28 cellular contexts compared by ENCODE assay signal in the genomic region with DNA sequence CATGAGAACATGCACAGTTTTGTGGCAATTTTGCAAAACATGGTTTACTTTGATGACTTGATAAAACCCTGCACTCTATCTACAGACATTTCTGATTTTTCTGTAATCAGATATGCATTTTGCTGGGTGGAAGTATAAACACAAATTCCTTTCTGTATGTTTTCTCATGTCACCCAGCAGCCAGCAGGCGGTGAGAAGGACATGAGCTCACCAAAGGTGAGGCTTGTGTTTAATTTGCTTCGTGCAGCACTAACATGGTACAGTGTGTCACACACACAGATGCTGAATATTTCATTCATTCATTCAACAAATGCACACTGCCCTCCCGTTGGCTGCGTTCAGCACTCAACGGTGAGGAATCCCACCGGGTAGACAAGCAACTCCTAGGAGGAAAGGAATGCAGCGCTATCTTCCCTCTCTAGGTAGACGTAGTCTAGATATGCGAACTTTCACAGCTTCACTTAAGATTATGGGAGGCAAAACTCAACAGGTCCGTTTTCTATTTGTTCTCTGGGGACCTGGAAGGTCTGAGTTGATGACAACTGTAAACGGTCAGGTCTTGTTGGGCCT.
DNase-seq lines count a peak whose midpoint lies in the region; ATAC-seq and TF ChIP-seq lines count a peak whose summit lies in the region.
"Had no signal": no experiment of that assay in that cellular context is flagged by ENCODE, and none has a peak within 500 bp of the region (broad histone marks: within the 10 kb centered on the region; RNA-seq: fewer than 3 reads in every experiment).

No MANE protein-coding gene starts in this region.

- H3K4me1 Mint-ChIP-seq in endodermal cell: peaks cover 36% of the 10 kb centered on the region

- no peak overlapping the region for H3K4ac ChIP-seq in trophoblast cell (ENCODE audit: low read depth, low read length)

- no peak overlapping the region for H2BK12ac ChIP-seq in trophoblast cell (ENCODE audit: low read length)

- no peak overlapping the region for H3K4me3 ChIP-seq in endodermal cell (ENCODE audit: low read length)
- no peak overlapping the region for H3K4me3 ChIP-seq in trophoblast cell (ENCODE audit: low read depth, low read length)
- H3K4me3 ChIP-seq in hepatocyte: no peak overlapping the region
- H3K4me3 ChIP-seq: A549, GM12878, SJCRH30, upper lobe of left lung had no signal

- WGBS in endodermal cell (ENCODE audit: insufficient coverage in 1 of 2, insufficient read length in 1 of 2), 2 experiments: 54 to 57% methylated on average over 8 to 11 of the region's 11 CpGs
- no CpG with 5 or more reads among the region's 11 CpGs for WGBS in trophoblast cell (ENCODE audit: extremely low coverage, insufficient coverage, insufficient read length)
- WGBS in hepatocyte (ENCODE audit: low lambda C conversion rate, missing lambda C conversion rate): 53% methylated on average over 11 of the region's 11 CpGs

- no peak overlapping the region for H3K27ac Mint-ChIP-seq in endodermal cell
- H3K27ac Mint-ChIP-seq: activated CD4-positive, alpha-beta T cell treated with anti-CD3 and anti-CD28 coated beads for 36 hours; activated naive CD8-positive, alpha-beta T cell treated with anti-CD3 and anti-CD28 coated beads, Interleukin-2, amount 50 U/mL, for 24 hours; B cell had no signal

- no peaks in the 10 kb centered on the region for H3K9me2 ChIP-seq in hepatocyte (replicated peaks; ENCODE audit: insufficient read depth)

- H3K27ac ChIP-seq in endodermal cell (ENCODE audit: low read depth, low read length) (no peak overlapping the region), trophoblast cell (ENCODE audit: low read depth, low read length) (no peak overlapping the region), hepatocyte (no peak overlapping the region)
- H3K27ac ChIP-seq: A549, foreskin keratinocyte, SJCRH30, upper lobe of left lung had no signal

- H2AFZ ChIP-seq in trophoblast cell (ENCODE audit: insufficient read depth, low read length, poor library complexity): no peak overlapping the region
- no peak overlapping the region for H2AFZ ChIP-seq in hepatocyte

- H4K12ac ChIP-seq in trophoblast cell (ENCODE audit: low read depth, low read length): no peak overlapping the region

- no peak overlapping the region for H2AK5ac ChIP-seq in trophoblast cell (ENCODE audit: low read length)

- no peaks in the 10 kb centered on the region for H3K9me3 Mint-ChIP-seq in endodermal cell
- H3K9me3 Mint-ChIP-seq: activated naive CD8-positive, alpha-beta T cell treated with anti-CD3 and anti-CD28 coated beads, Interleukin-2, amount 50 U/mL, for 24 hours had no signal

- no peak overlapping the region for H2BK120ac ChIP-seq in trophoblast cell (ENCODE audit: insufficient read depth, low read length, poor library complexity)

- no peak overlapping the region for H3K4me3 Mint-ChIP-seq in endodermal cell
- H3K4me3 Mint-ChIP-seq: activated CD4-positive, alpha-beta T cell treated with anti-CD3 and anti-CD28 coated beads for 36 hours; activated naive CD8-positive, alpha-beta T cell treated with anti-CD3 and anti-CD28 coated beads, Interleukin-2, amount 50 U/mL, for 24 hours; B cell had no signal

- H3K23ac ChIP-seq in trophoblast cell (ENCODE audit: low read length): no peak overlapping the region

- H3K79me2 ChIP-seq in trophoblast cell (ENCODE audit: control insufficient read depth, insufficient read depth, low read length, poor library complexity) (no peaks in the 10 kb centered on the region), hepatocyte (no peaks in the 10 kb centered on the region)

- no peaks in the 10 kb centered on the region for H4K20me1 ChIP-seq in hepatocyte (ENCODE audit: insufficient read depth, poor library complexity, severe bottlenecking)

- no peaks in the 10 kb centered on the region for H3K9me3 ChIP-seq in endodermal cell (ENCODE audit: control insufficient read depth, low read length)
- no peaks in the 10 kb centered on the region for H3K9me3 ChIP-seq in trophoblast cell (ENCODE audit: insufficient read depth, low read depth, low read length)
- H3K9me3 ChIP-seq in hepatocyte (ENCODE audit: low read depth): no peaks in the 10 kb centered on the region
- H3K9me3 ChIP-seq: A549, SJCRH30, upper lobe of left lung had no signal

- peak; percentile 51 for TF ChIP-seq CTCF in endodermal cell (conservative IDR thresholded peaks at IDR 0.05)
- no peak for TF ChIP-seq CTCF in hepatocyte (IDR thresholded peaks at IDR 0.05; ENCODE audit: poor library complexity)

- no peaks in the 10 kb centered on the region for H3K36me3 Mint-ChIP-seq in endodermal cell (ENCODE audit: low read depth)

- no peak overlapping the region for H2BK5ac ChIP-seq in trophoblast cell (ENCODE audit: low read depth, low read length, poor library complexity)

- H3K14ac ChIP-seq in trophoblast cell (ENCODE audit: low read length): no peak overlapping the region

- H3K4me1 ChIP-seq in endodermal cell (ENCODE audit: control insufficient read depth, insufficient read depth, low read length) (peaks cover 24% of the 10 kb centered on the region), trophoblast cell (ENCODE audit: control insufficient read depth in 1 of 2, insufficient read depth in 2 of 2, low read length in 2 of 2) (peaks cover 0 to 3% of the 10 kb centered on the region in 2 experiments), hepatocyte (ENCODE audit: insufficient read depth) (peaks cover 13% of the 10 kb centered on the region)
- H3K4me1 ChIP-seq: A549, foreskin keratinocyte, SJCRH30 had no signal

- no peaks in the 10 kb centered on the region for H3K79me1 ChIP-seq in trophoblast cell (ENCODE audit: low read length)

- DNase-seq in COLO829 (ENCODE audit: low spot score) (peak; percentile 14), NAMALWA (ENCODE audit: low spot score) (peak; percentile 18), endodermal cell (peak; percentile 51), trophoblast cell (peak; percentile 49 to 74), iPS-NIHi11 (ENCODE audit: low spot score) (no peak), DMS53 treated with DMSO at 0.1 percent for 48 hours (lab: John Stamatoyannopoulos, UW; ENCODE audit: unreplicated experiment) (no peak), hepatocyte (ENCODE audit: low spot score) (no peak)
- DNase-seq: activated CD4-positive, alpha-beta T cell treated with anti-CD3 and anti-CD28 coated beads for 36 hours; activated CD8-positive, alpha-beta memory T cell treated with anti-CD3 and anti-CD28 coated beads for 24 hours; activated gamma-delta T cell treated with Interleukin-2 at 50 U/mL for 16 hours; activated naive CD8-positive, alpha-beta T cell treated with anti-CD3 and anti-CD28 coated beads, Interleukin-2, amount 50 U/mL, for 24 hours; activated T-cell treated with anti-CD3 and anti-CD28 coated beads, Interleukin-2, amount 50 U/mL, for 1 hour; COR-L47; DMS79; effector CD8-positive, alpha-beta T cell; foreskin keratinocyte; HCEC 1CT; hippocampal formation; MM.1S; NCI-H1417 treated with DMSO at 0.1 percent for 48 hours; NK-92 treated with Interleukin-12 subunit alpha and Interleukin-12 subunit beta, amount 100 ng/mL, for 24 hours; SJCRH30 had no signal

- no peak for ATAC-seq in GM18498 (IDR thresholded peaks at IDR 0.05; ENCODE audit: unreplicated experiment)
- ATAC-seq: activated CD4-positive, alpha-beta T cell treated with anti-CD3 and anti-CD28 coated beads for 36 hours; activated naive CD8-positive, alpha-beta T cell treated with anti-CD3 and anti-CD28 coated beads, Interleukin-2, amount 50 U/mL, for 24 hours; esophagus mucosa; foreskin keratinocyte had no signal

- no peak overlapping the region for H3K18ac ChIP-seq in trophoblast cell (ENCODE audit: low read length)

- no peak overlapping the region for H3K9ac ChIP-seq in endodermal cell (ENCODE audit: extremely low read depth, low read length, poor library complexity, severe bottlenecking)
- no peak overlapping the region for H3K9ac ChIP-seq in trophoblast cell (ENCODE audit: low read length)

- peaks cover 58% of the 10 kb centered on the region for H3K27me3 Mint-ChIP-seq in endodermal cell (ENCODE audit: insufficient read depth)
- H3K27me3 Mint-ChIP-seq: activated CD4-positive, alpha-beta T cell treated with anti-CD3 and anti-CD28 coated beads for 36 hours; activated naive CD8-positive, alpha-beta T cell treated with anti-CD3 and anti-CD28 coated beads, Interleukin-2, amount 50 U/mL, for 24 hours had no signal

- H3K27me3 ChIP-seq in endodermal cell (ENCODE audit: control insufficient read depth, insufficient read depth, low read length, poor library complexity, severe bottlenecking) (peaks cover 69% of the 10 kb centered on the region), trophoblast cell (ENCODE audit: insufficient read depth, low read length) (no peaks in the 10 kb centered on the region), hepatocyte (no peaks in the 10 kb centered on the region)
- H3K27me3 ChIP-seq: foreskin keratinocyte, SJCRH30, upper lobe of left lung had no signal

- no peak overlapping the region for H4K8ac ChIP-seq in trophoblast cell (ENCODE audit: low read depth, low read length)

- H4K91ac ChIP-seq in trophoblast cell (ENCODE audit: low read depth, low read length): no peak overlapping the region

- H3K4me2 ChIP-seq in trophoblast cell (ENCODE audit: low read length): no peak overlapping the region
- no peak overlapping the region for H3K4me2 ChIP-seq in hepatocyte
- H3K4me2 ChIP-seq: A549 had no signal

- no peaks in the 10 kb centered on the region for H3K36me3 ChIP-seq in endodermal cell (ENCODE audit: control insufficient read depth, insufficient read depth, low read length)
- H3K36me3 ChIP-seq in trophoblast cell (ENCODE audit: control insufficient read depth in 1 of 2, insufficient read depth in 2 of 2, low read length in 2 of 2): no peaks in the 10 kb centered on the region
- no peaks in the 10 kb centered on the region for H3K36me3 ChIP-seq in hepatocyte (replicated peaks; ENCODE audit: insufficient read depth, low read depth)
- H3K36me3 ChIP-seq: SJCRH30, upper lobe of left lung had no signal

Comparison
In these comparisons a context has a peak if more than half of its experiments do, and no peak if none do; other contexts are left out.
1. DNase-seq: peak in COLO829 (single experiment), NAMALWA (single experiment), endodermal cell (single experiment) and trophoblast cell (2 of 2); none in iPS-NIHi11 (single experiment), DMS53 treated with DMSO at 0.1 percent for 48 hours (single experiment) and hepatocyte (single experiment).